In the genomic region with DNA sequence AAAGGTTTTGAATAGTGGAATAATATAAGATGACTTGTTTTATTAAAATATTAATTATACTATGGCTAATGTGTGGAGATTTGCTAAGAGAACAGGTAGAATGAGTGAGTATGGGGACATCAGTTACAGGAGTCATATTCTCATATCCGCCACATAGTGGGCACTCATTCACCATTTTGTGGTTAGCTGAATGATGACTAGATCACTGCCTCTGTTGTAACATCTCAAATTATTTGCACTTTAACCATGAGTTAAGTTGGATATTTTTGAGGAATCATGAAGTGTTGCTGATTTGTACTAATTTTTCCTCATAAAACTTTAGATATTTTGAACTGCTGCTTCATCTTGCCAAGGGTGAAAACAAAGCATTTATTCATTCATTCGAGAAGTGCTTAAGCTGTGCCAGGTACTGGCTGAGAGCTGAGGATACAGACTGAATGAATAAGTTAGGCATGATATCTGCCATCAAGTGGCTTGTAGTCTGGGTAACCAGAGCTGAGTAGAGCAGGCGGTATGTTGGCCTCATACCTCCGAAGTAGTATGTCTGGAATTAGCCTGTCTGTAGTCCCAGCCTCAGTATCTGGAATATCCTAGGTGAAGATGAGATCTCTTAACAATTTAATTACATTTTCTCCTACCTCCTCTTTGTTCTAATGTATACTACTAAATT, we compare ENCODE assay signal across 1 cellular context.
TF ChIP-seq lines count a peak whose summit lies in the region.

No MANE protein-coding gene starts in this region.

TF ChIP-seq in SK-N-SH, 30 proteins besides CTCF, POLR2A, EP300 and RAD21 (continued from another document):
- TF ChIP-seq, protein P1, sequence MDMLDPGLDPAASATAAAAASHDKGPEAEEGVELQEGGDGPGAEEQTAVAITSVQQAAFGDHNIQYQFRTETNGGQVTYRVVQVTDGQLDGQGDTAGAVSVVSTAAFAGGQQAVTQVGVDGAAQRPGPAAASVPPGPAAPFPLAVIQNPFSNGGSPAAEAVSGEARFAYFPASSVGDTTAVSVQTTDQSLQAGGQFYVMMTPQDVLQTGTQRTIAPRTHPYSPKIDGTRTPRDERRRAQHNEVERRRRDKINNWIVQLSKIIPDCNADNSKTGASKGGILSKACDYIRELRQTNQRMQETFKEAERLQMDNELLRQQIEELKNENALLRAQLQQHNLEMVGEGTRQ (IDR thresholded peaks at IDR 0.05; ENCODE audit: borderline replicate concordance, low read depth, low read length) = no peak
- TF ChIP-seq FOSL2 (IDR thresholded peaks at IDR 0.05; ENCODE audit: borderline replicate concordance, low read depth) = no peak
- TF ChIP-seq TEAD4 (IDR thresholded peaks at IDR 0.05; ENCODE audit: borderline replicate concordance, insufficient read depth) = no peak
- no peak for TF ChIP-seq FOXJ3 (CRISPR knock-in tag; IDR thresholded peaks at IDR 0.05)
- no peak for TF ChIP-seq YY1 (IDR thresholded peaks at IDR 0.05; ENCODE audit: low read depth)
- TF ChIP-seq JUND (IDR thresholded peaks at IDR 0.05) = no peak
- TF ChIP-seq, protein P2, sequence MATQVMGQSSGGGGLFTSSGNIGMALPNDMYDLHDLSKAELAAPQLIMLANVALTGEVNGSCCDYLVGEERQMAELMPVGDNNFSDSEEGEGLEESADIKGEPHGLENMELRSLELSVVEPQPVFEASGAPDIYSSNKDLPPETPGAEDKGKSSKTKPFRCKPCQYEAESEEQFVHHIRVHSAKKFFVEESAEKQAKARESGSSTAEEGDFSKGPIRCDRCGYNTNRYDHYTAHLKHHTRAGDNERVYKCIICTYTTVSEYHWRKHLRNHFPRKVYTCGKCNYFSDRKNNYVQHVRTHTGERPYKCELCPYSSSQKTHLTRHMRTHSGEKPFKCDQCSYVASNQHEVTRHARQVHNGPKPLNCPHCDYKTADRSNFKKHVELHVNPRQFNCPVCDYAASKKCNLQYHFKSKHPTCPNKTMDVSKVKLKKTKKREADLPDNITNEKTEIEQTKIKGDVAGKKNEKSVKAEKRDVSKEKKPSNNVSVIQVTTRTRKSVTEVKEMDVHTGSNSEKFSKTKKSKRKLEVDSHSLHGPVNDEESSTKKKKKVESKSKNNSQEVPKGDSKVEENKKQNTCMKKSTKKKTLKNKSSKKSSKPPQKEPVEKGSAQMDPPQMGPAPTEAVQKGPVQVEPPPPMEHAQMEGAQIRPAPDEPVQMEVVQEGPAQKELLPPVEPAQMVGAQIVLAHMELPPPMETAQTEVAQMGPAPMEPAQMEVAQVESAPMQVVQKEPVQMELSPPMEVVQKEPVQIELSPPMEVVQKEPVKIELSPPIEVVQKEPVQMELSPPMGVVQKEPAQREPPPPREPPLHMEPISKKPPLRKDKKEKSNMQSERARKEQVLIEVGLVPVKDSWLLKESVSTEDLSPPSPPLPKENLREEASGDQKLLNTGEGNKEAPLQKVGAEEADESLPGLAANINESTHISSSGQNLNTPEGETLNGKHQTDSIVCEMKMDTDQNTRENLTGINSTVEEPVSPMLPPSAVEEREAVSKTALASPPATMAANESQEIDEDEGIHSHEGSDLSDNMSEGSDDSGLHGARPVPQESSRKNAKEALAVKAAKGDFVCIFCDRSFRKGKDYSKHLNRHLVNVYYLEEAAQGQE (IDR thresholded peaks at IDR 0.05; ENCODE audit: low read depth, low read length) = no peak
- no peak for TF ChIP-seq RCOR1 (IDR thresholded peaks at IDR 0.05; ENCODE audit: low read length)
- no peak for TF ChIP-seq SMC3 (IDR thresholded peaks at IDR 0.05; ENCODE audit: low read depth, low read length)
TF ChIP-seq in SK-N-SH: peak in this region for 0.
